ENCODE assay signal across 19 cellular contexts in genomic region chr17:54784305-54784704, GRCh38.
DNase-seq lines count a peak whose midpoint lies in the region; ATAC-seq and TF ChIP-seq lines count a peak whose summit lies in the region.
"Had no signal": no experiment of that assay in that cellular context is flagged by ENCODE, and none has a peak within 500 bp of the region (broad histone marks: within the 10 kb centered on the region; RNA-seq: fewer than 3 reads in every experiment).

No MANE protein-coding gene starts in this region.

- H3K9me2 ChIP-seq in SK-N-SH, result no peaks in the 10 kb centered on the region

- no peak overlapping the region for H2AFZ ChIP-seq in SK-N-SH (ENCODE audit: low read depth)

- H3F3A ChIP-seq in SK-N-SH (replicated peaks; ENCODE audit: insufficient read depth), result no peaks in the 10 kb centered on the region

- H3K4me3 ChIP-seq in SK-N-SH (ENCODE audit: low read depth in 2 of 2, low read length in 1 of 2), result no peak overlapping the region
- H3K4me3 ChIP-seq in ascending aorta, result no peak overlapping the region
- H3K4me3 ChIP-seq: A549, BLaER1 had no signal

- no peak for TF ChIP-seq RAD21 in SK-N-SH (IDR thresholded peaks at IDR 0.05; ENCODE audit: low read length)

- no peak for ATAC-seq in SK-N-SH treated with all-trans-retinoic acid at 6 μM for 48 hours
- ATAC-seq: A549 had no signal

- H3K4me2 ChIP-seq in SK-N-SH, result no peak overlapping the region
- H3K4me2 ChIP-seq: A549, BLaER1 had no signal

- H3K27ac ChIP-seq in SK-N-SH (ENCODE audit: low read depth in 2 of 2, low read length in 1 of 2) (peak overlapping the region in 1 of 2 experiments; percentile 98; a peak in 2 of 4 replicates), ascending aorta (no peak overlapping the region)
- H3K27ac ChIP-seq: 22Rv1, A549, BLaER1 had no signal

- H3K27me3 ChIP-seq in SK-N-SH (ENCODE audit: insufficient read depth) (no peaks in the 10 kb centered on the region), ascending aorta (no peaks in the 10 kb centered on the region)
- H3K27me3 ChIP-seq: BLaER1 had no signal

- no peaks in the 10 kb centered on the region for H3K36me3 ChIP-seq in SK-N-SH (replicated peaks in 1 of 2; ENCODE audit: control insufficient read depth in 1 of 2, insufficient read depth in 2 of 2, low read length in 1 of 2)
- H3K36me3 ChIP-seq in ascending aorta, result no peaks in the 10 kb centered on the region
- H3K36me3 ChIP-seq: BE2C, BLaER1 had no signal

- CTCF ChIA-PET in SK-N-SH (lab: Yijun Ruan, JAX), result interaction anchor here (0.8 to 2.1 kb wide), 2 partner anchors 15 to 107 kb away, joined by 4 to 6 read pairs; no protein-coding TSS in a partner anchor

- H3K9me3 ChIP-seq in SK-N-SH (peaks cover 5% of the 10 kb centered on the region; the same call in 1 of the 2 replicates), ascending aorta (no peaks in the 10 kb centered on the region)
- H3K9me3 ChIP-seq: A549, BE2C, BLaER1 had no signal

- no peak for TF ChIP-seq EP300 in SK-N-SH (IDR thresholded peaks at IDR 0.05; ENCODE audit: borderline replicate concordance in 1 of 2, low read depth in 1 of 2, low read length in 1 of 2)

- H3K9ac ChIP-seq in SK-N-SH, result no peak overlapping the region
- H3K9ac ChIP-seq: BLaER1 had no signal

- H3K4me1 ChIP-seq in SK-N-SH (ENCODE audit: control insufficient read depth in 1 of 2, insufficient read depth in 2 of 2, low read depth in 1 of 2, low read length in 1 of 2), result peaks cover 0 to 34% of the 10 kb centered on the region in 2 experiments; a peak in 2 of 4 replicates
- no peaks in the 10 kb centered on the region for H3K4me1 ChIP-seq in ascending aorta
- H3K4me1 ChIP-seq: A549, BLaER1 had no signal

- POLR2A ChIA-PET in SK-N-SH (lab: Yijun Ruan, JAX), result interaction anchor here (1.4 kb wide), 1 partner anchor 10 kb away, joined by 3 read pairs; no protein-coding TSS in a partner anchor

- TF ChIP-seq CTCF in SK-N-SH (IDR thresholded peaks at IDR 0.05) (no peak), ascending aorta (IDR thresholded peaks at IDR 0.05) (no peak)

- no peaks in the 10 kb centered on the region for H4K20me1 ChIP-seq in SK-N-SH (ENCODE audit: insufficient read depth)
- H4K20me1 ChIP-seq: BLaER1 had no signal

- no peaks in the 10 kb centered on the region for H3K79me2 ChIP-seq in SK-N-SH (ENCODE audit: insufficient read depth)

- DNase-seq in DMS 273 (lab: John Stamatoyannopoulos, UW; ENCODE audit: unreplicated experiment) (peak; percentile 42), DMS 273 treated with DMSO at 0.1 percent for 48 hours (lab: John Stamatoyannopoulos, UW) (no peak), NCI-H524 (lab: John Stamatoyannopoulos, UW) (peak; percentile 16 to 22), NCI-H524 treated with DMSO at 0.1 percent for 48 hours (lab: John Stamatoyannopoulos, UW) (no peak), SK-N-SH (no peak), ascending aorta (ENCODE audit: low spot score in 2 of 2) (no peak)
- DNase-seq: AML-193; BE2C; C1 segment of cervical spinal cord; CD4-positive, alpha-beta memory T cell; CD4-positive, CD25-positive, alpha-beta regulatory T cell; CD8-positive, alpha-beta memory T cell; COR-L47; DMS79 treated with DMSO at 0.1 percent for 48 hours; GF-D8 had no signal

- intact Hi-C loops in ascending aorta (cut with DNase I), result no loop called here

- 2% methylated on average over 3 of the region's 3 CpGs for WGBS in SK-N-SH (ENCODE audit: low lambda C conversion rate)

TF ChIP-seq in SK-N-SH, 30 proteins besides CTCF, POLR2A, EP300 and RAD21:
- no peak for TF ChIP-seq CHD2 (IDR thresholded peaks at IDR 0.05; ENCODE audit: low read length, partially characterized antibody)
- TF ChIP-seq MAX (IDR thresholded peaks at IDR 0.05; ENCODE audit: low read depth), result no peak
- no peak for TF ChIP-seq RXRA (IDR thresholded peaks at IDR 0.05; ENCODE audit: borderline replicate concordance, low read depth)
- no peak for TF ChIP-seq ZBTB33 (IDR thresholded peaks at IDR 0.05; ENCODE audit: borderline replicate concordance, low read depth)
- 0 out of 2 replicates have a peak, but pooled peaks have one; percentile 6 for TF ChIP-seq MXI1 (IDR thresholded peaks at IDR 0.05; ENCODE audit: low read depth, low read length)
- TF ChIP-seq RCOR1 (IDR thresholded peaks at IDR 0.05; ENCODE audit: low read length), result peak; percentile 52; the same call in 1 of the 2 replicates

TF ChIP-seq in SK-N-SH treated with all-trans-retinoic acid at 6 μM for 48 hours, 23 proteins besides CTCF, POLR2A, EP300 and RAD21:
- TF ChIP-seq ESRRG (CRISPR knock-in tag; IDR thresholded peaks at IDR 0.05), result no peak
- no peak for TF ChIP-seq ZC3H10 (CRISPR knock-in tag; IDR thresholded peaks at IDR 0.05)
- TF ChIP-seq SNAI2 (CRISPR knock-in tag; IDR thresholded peaks at IDR 0.05), result no peak
- no peak for TF ChIP-seq GLIS3 (CRISPR knock-in tag; IDR thresholded peaks at IDR 0.05)
- no peak for TF ChIP-seq RARB (CRISPR knock-in tag; IDR thresholded peaks at IDR 0.05)
- no peak for TF ChIP-seq ARNTL (CRISPR knock-in tag; IDR thresholded peaks at IDR 0.05; ENCODE audit: borderline replicate concordance, low read depth)

Comparison
In these comparisons a context has a peak if more than half of its experiments do, and no peak if none do; other contexts are left out.
1. DNase-seq: peak in DMS 273 (single experiment) and NCI-H524 (2 of 2); none in DMS 273 treated with DMSO at 0.1 percent for 48 hours (single experiment), NCI-H524 treated with DMSO at 0.1 percent for 48 hours (single experiment), SK-N-SH (single experiment) and ascending aorta (0 of 2).